ENCODE assay signal across 17 cellular contexts in genomic region chr19:47658431-47659383, GRCh38. TPM values are rescaled to one million over a fixed set of nuclear protein-coding genes. Genes with fewer than 3 reads are reported as not detected.
DNase-seq lines count a peak whose midpoint lies in the region; ATAC-seq and TF ChIP-seq lines count a peak whose summit lies in the region.
"Had no signal": no experiment of that assay in that cellular context is flagged by ENCODE, and none has a peak within 500 bp of the region (broad histone marks: within the 10 kb centered on the region; RNA-seq: fewer than 3 reads in every experiment).

No MANE protein-coding gene starts in this region.

- H3K27me3 Mint-ChIP-seq in progenitor cell of endocrine pancreas, result no peaks in the 10 kb centered on the region
- H3K27me3 Mint-ChIP-seq: activated naive CD8-positive, alpha-beta T cell treated with anti-CD3 and anti-CD28 coated beads for 36 hours; B cell; effector memory CD8-positive, alpha-beta T cell had no signal

- peaks cover 21% of the 10 kb centered on the region for H3K4me1 Mint-ChIP-seq in progenitor cell of endocrine pancreas (ENCODE audit: low read depth)

- DNase-seq in HCEC 1CT (peak; percentile 47), astrocyte of the hippocampus (ENCODE audit: low read depth, low spot score) (peak; percentile 91), inferior parietal cortex (ENCODE audit: extremely low spot score) (peak; percentile 43), progenitor cell of endocrine pancreas (ENCODE audit: low spot score, unreplicated experiment) (no peak), NCI-H69 (lab: John Stamatoyannopoulos, UW) (no peak), DMS 273 treated with DMSO at 0.1 percent for 48 hours (lab: John Stamatoyannopoulos, UW) (no peak)
- DNase-seq: activated naive CD8-positive, alpha-beta T cell treated with anti-CD3 and anti-CD28 coated beads for 36 hours; effector memory CD8-positive, alpha-beta T cell; EL; NCI-H1048; NCI-H510A; stimulated activated CD4-positive, alpha-beta T cell treated with anti-CD3 and anti-CD28 coated beads, Interleukin-4, amount 100 ng/mL, for 4 hours; stimulated activated naive CD4-positive, alpha-beta T cell treated with Interleukin-2 at 50 U/mL for 16 hours had no signal

- no peak overlapping the region for H3K4me3 Mint-ChIP-seq in progenitor cell of endocrine pancreas (ENCODE audit: low read depth)
- H3K4me3 Mint-ChIP-seq: activated naive CD8-positive, alpha-beta T cell treated with anti-CD3 and anti-CD28 coated beads for 36 hours; B cell; effector memory CD8-positive, alpha-beta T cell had no signal

- TF ChIP-seq POLR2A in GM18505 (IDR thresholded peaks at IDR 0.05; ENCODE audit: borderline replicate concordance, extremely low read depth, insufficient read depth, insufficient read length), result no peak

- peaks cover 15% of the 10 kb centered on the region for H3K36me3 Mint-ChIP-seq in progenitor cell of endocrine pancreas (ENCODE audit: insufficient read depth)

- no peaks in the 10 kb centered on the region for H3K9me3 Mint-ChIP-seq in progenitor cell of endocrine pancreas (ENCODE audit: low read depth)
- H3K9me3 Mint-ChIP-seq: activated naive CD8-positive, alpha-beta T cell treated with anti-CD3 and anti-CD28 coated beads for 36 hours; effector memory CD8-positive, alpha-beta T cell had no signal

- no peak for ATAC-seq in GM18505 (IDR thresholded peaks at IDR 0.05; ENCODE audit: unreplicated experiment)
- ATAC-seq in GM18502 (IDR thresholded peaks at IDR 0.05; ENCODE audit: poor library complexity, unreplicated experiment), result no peak
- ATAC-seq: effector memory CD8-positive, alpha-beta T cell; HCT116 had no signal

- H3K27ac Mint-ChIP-seq in progenitor cell of endocrine pancreas, result peak overlapping the region; percentile 10
- H3K27ac Mint-ChIP-seq: activated naive CD8-positive, alpha-beta T cell treated with anti-CD3 and anti-CD28 coated beads for 36 hours; B cell had no signal

- no peak for TF ChIP-seq CTCF in progenitor cell of endocrine pancreas (IDR thresholded peaks at IDR 0.05; ENCODE audit: unreplicated experiment)

RNA-seq across cellular contexts. Expression of gene BICRA, which starts 49.8 kb away (rescaled TPM):
- total RNA-seq in progenitor cell of endocrine pancreas, result 31.9 and 37.4 TPM in 2 replicates

RNA-seq across cellular contexts. Expression of gene EHD2, which starts 54.5 kb away (rescaled TPM):
- total RNA-seq in progenitor cell of endocrine pancreas, result 0.41 and 0.64 TPM in 2 replicates
- total RNA-seq: B cell had no signal

Comparison
In these comparisons a context has a peak if more than half of its experiments do, and no peak if none do; other contexts are left out.
1. DNase-seq: peak in HCEC 1CT (single experiment), astrocyte of the hippocampus (single experiment) and inferior parietal cortex (single experiment); none in progenitor cell of endocrine pancreas (single experiment), NCI-H69 (single experiment) and DMS 273 treated with DMSO at 0.1 percent for 48 hours (single experiment).